ENCODE assay signal across 18 cellular contexts in genomic region chr3:188435266-188435665, GRCh38.
DNase-seq lines count a peak whose midpoint lies in the region; ATAC-seq and TF ChIP-seq lines count a peak whose summit lies in the region.
"Had no signal": no experiment of that assay in that cellular context is flagged by ENCODE, and none has a peak within 500 bp of the region (broad histone marks: within the 10 kb centered on the region; RNA-seq: fewer than 3 reads in every experiment).

No MANE protein-coding gene starts in this region.

- no peaks in the 10 kb centered on the region for H3K36me3 ChIP-seq in body of pancreas (replicated peaks in 1 of 2; ENCODE audit: insufficient read depth in 1 of 2, low read depth in 2 of 2)

- H3K9me3 Mint-ChIP-seq in natural killer cell treated with Interleukin-12 subunit alpha and Interleukin-12 subunit beta and Interleukin-15 and Interleukin-18, amount 100 ng/mL, for 72 hours: peaks cover 8% of the 10 kb centered on the region
- H3K9me3 Mint-ChIP-seq in natural killer cell: no peaks in the 10 kb centered on the region
- H3K9me3 Mint-ChIP-seq in naive B cell: peaks cover 0 to 7% (median 5%) of the 10 kb centered on the region in 7 donors
- H3K9me3 Mint-ChIP-seq in stimulated activated naive B cell treated with anti-CD40 and anti-IgM and Interleukin-4, amounts not matched to agents 10 μg/mL and 1 μg/mL and 100 μg/mL, for 72 hours: peaks cover 7 to 11% of the 10 kb centered on the region in 2 donors

- H3K4me1 ChIP-seq in body of pancreas: peaks cover 25% of the 10 kb centered on the region

- no peak for DNase-seq in natural killer cell treated with Interleukin-12 subunit alpha and Interleukin-12 subunit beta and Interleukin-15 and Interleukin-18, amount 100 ng/mL, for 72 hours (ENCODE audit: low spot score)
- DNase-seq in natural killer cell (no peak), body of pancreas (no peak), naive B cell (no peak), HT-29 (ENCODE audit: low spot score) (no peak), C1 segment of cervical spinal cord (lab: John Stamatoyannopoulos, UW) (no peak)
- no peak for DNase-seq in stimulated activated naive B cell treated with anti-CD40 and anti-IgM and Interleukin-4, amounts not matched to agents 10 μg/mL and 1 μg/mL and 100 μg/mL, for 72 hours
- DNase-seq: 8988T; AML-193; CD4-positive, alpha-beta memory T cell; COR-L47; DMS153; GM23248 had no signal

- WGBS in body of pancreas, 2 donors: 7 to 26% methylated on average over 1 of the region's 1 CpG

- no peaks in the 10 kb centered on the region for H3K27me3 ChIP-seq in body of pancreas
- H3K27me3 ChIP-seq: BLaER1 treated with 17β-estradiol and CSF1 and Interleukin-3, amounts not matched to agents 10 nM and 100 nM had no signal

- H3K36me3 Mint-ChIP-seq in natural killer cell treated with Interleukin-12 subunit alpha and Interleukin-12 subunit beta and Interleukin-15 and Interleukin-18, amount 100 ng/mL, for 72 hours: peaks cover 19% of the 10 kb centered on the region
- H3K36me3 Mint-ChIP-seq in natural killer cell: no peaks in the 10 kb centered on the region
- H3K36me3 Mint-ChIP-seq in naive B cell: peaks cover 6 to 16% of the 10 kb centered on the region in 2 donors
- peaks cover 23 to 33% of the 10 kb centered on the region in 2 donors for H3K36me3 Mint-ChIP-seq in stimulated activated naive B cell treated with anti-CD40 and anti-IgM and Interleukin-4, amounts not matched to agents 10 μg/mL and 1 μg/mL and 100 μg/mL, for 72 hours

- no peak for TF ChIP-seq POLR2A in body of pancreas (IDR thresholded peaks at IDR 0.05)

- no peak overlapping the region for H3K4me3 ChIP-seq in body of pancreas
- H3K4me3 ChIP-seq: BLaER1 treated with 17β-estradiol and CSF1 and Interleukin-3, amounts not matched to agents 10 nM and 100 nM; GM12878; GM23248 had no signal

- no peak overlapping the region for H3K4me3 Mint-ChIP-seq in natural killer cell treated with Interleukin-12 subunit alpha and Interleukin-12 subunit beta and Interleukin-15 and Interleukin-18, amount 100 ng/mL, for 72 hours
- H3K4me3 Mint-ChIP-seq in natural killer cell: no peak overlapping the region
- peak overlapping the region in 1 of 8 donors; percentile 30 for H3K4me3 Mint-ChIP-seq in naive B cell
- H3K4me3 Mint-ChIP-seq in stimulated activated naive B cell treated with anti-CD40 and anti-IgM and Interleukin-4, amounts not matched to agents 10 μg/mL and 1 μg/mL and 100 μg/mL, for 72 hours: no peak overlapping the region
- H3K4me3 Mint-ChIP-seq: CD4-positive, alpha-beta memory T cell had no signal

- H3K27ac ChIP-seq in body of pancreas: no peak overlapping the region
- H3K27ac ChIP-seq: GM23248, HL-60 had no signal

- ATAC-seq in natural killer cell treated with Interleukin-12 subunit alpha and Interleukin-12 subunit beta and Interleukin-15 and Interleukin-18, amount 100 ng/mL, for 72 hours: no peak
- ATAC-seq in natural killer cell (no peak), body of pancreas (peak; percentile 54), naive B cell (ENCODE audit: low read depth in 2 of 2) (no peak), HG02642 (IDR thresholded peaks at IDR 0.05; ENCODE audit: poor library complexity, unreplicated experiment) (no peak)
- ATAC-seq in stimulated activated naive B cell treated with anti-CD40 and anti-IgM and Interleukin-4, amounts not matched to agents 10 μg/mL and 1 μg/mL and 100 μg/mL, for 72 hours (replicated peaks): no peak
- ATAC-seq: GM12878, HCT116 had no signal

- H3K4me1 Mint-ChIP-seq in natural killer cell treated with Interleukin-12 subunit alpha and Interleukin-12 subunit beta and Interleukin-15 and Interleukin-18, amount 100 ng/mL, for 72 hours (ENCODE audit: low read depth in 2 of 2): peaks cover 70 to 73% of the 10 kb centered on the region in 2 donors
- H3K4me1 Mint-ChIP-seq in natural killer cell: peaks cover 47 to 54% of the 10 kb centered on the region in 2 donors
- peaks cover 74 to 91% (median 74%) of the 10 kb centered on the region in 3 donors for H3K4me1 Mint-ChIP-seq in naive B cell
- peaks cover 54 to 87% of the 10 kb centered on the region in 2 donors for H3K4me1 Mint-ChIP-seq in stimulated activated naive B cell treated with anti-CD40 and anti-IgM and Interleukin-4, amounts not matched to agents 10 μg/mL and 1 μg/mL and 100 μg/mL, for 72 hours

- TF ChIP-seq CTCF in natural killer cell (IDR thresholded peaks at IDR 0.05) (no peak), body of pancreas (IDR thresholded peaks at IDR 0.05) (no peak)

- H3K27me3 Mint-ChIP-seq in natural killer cell treated with Interleukin-12 subunit alpha and Interleukin-12 subunit beta and Interleukin-15 and Interleukin-18, amount 100 ng/mL, for 72 hours: no peaks in the 10 kb centered on the region
- H3K27me3 Mint-ChIP-seq in natural killer cell (ENCODE audit: low read depth in 2 of 2): no peaks in the 10 kb centered on the region
- H3K27me3 Mint-ChIP-seq in naive B cell: no peaks in the 10 kb centered on the region
- no peaks in the 10 kb centered on the region for H3K27me3 Mint-ChIP-seq in stimulated activated naive B cell treated with anti-CD40 and anti-IgM and Interleukin-4, amounts not matched to agents 10 μg/mL and 1 μg/mL and 100 μg/mL, for 72 hours
- H3K27me3 Mint-ChIP-seq: CD4-positive, alpha-beta memory T cell had no signal

- intact Hi-C loops in natural killer cell (cut with micrococcal nuclease) (loop anchor here (5.0 kb wide), 1 partner anchor 78 kb away; no protein-coding TSS in a partner anchor), body of pancreas (cut with DNase I) (no loop called here)

- H3K9me3 ChIP-seq in body of pancreas: no peaks in the 10 kb centered on the region

- H3K27ac Mint-ChIP-seq in natural killer cell treated with Interleukin-12 subunit alpha and Interleukin-12 subunit beta and Interleukin-15 and Interleukin-18, amount 100 ng/mL, for 72 hours: peak overlapping the region; percentile 89 to 98
- H3K27ac Mint-ChIP-seq in natural killer cell: peak overlapping the region in 1 of 2 donors; percentile 39
- peak overlapping the region in 4 of 6 donors; percentile 70 to 100 (median 81) for H3K27ac Mint-ChIP-seq in naive B cell
- peak overlapping the region; percentile 84 for H3K27ac Mint-ChIP-seq in stimulated activated naive B cell treated with anti-CD40 and anti-IgM and Interleukin-4, amounts not matched to agents 10 μg/mL and 1 μg/mL and 100 μg/mL, for 72 hours
